Comparison of ENCODE assay signal across 16 cellular contexts in genomic region chr1:35866998-35867397, GRCh38.
"Had no signal": no experiment of that assay in that cellular context is flagged by ENCODE, and none has a peak within 500 bp of the region (broad histone marks: within the 10 kb centered on the region; RNA-seq: fewer than 3 reads in every experiment).

No MANE protein-coding gene starts in this region.

- H3K4me3 ChIP-seq: heart right ventricle, spleen had no signal

- ATAC-seq: activated CD4-positive, alpha-beta T cell treated with anti-CD3 and anti-CD28 coated beads for 36 hours; activated CD8-positive, alpha-beta memory T cell treated with anti-CD3 and anti-CD28 coated beads, Interleukin-2, amount 10 ng/mL, durations not matched to agents 7 days and 5 days; esophagus mucosa; heart right ventricle; natural killer cell treated with Interleukin-12 subunit alpha and Interleukin-12 subunit beta and Interleukin-15 and Interleukin-18, amount 100 ng/mL, for 72 hours; stimulated activated naive B cell treated with anti-CD40 and anti-IgM and Interleukin-4, amounts not matched to agents 10 μg/mL and 1 μg/mL and 100 μg/mL, for 72 hours; WTC11 had no signal

- H3K4me3 Mint-ChIP-seq: activated CD4-positive, alpha-beta memory T cell treated with anti-CD3 and anti-CD28 coated beads for 36 hours; activated CD4-positive, alpha-beta T cell treated with anti-CD3 and anti-CD28 coated beads for 36 hours; activated CD8-positive, alpha-beta memory T cell treated with anti-CD3 and anti-CD28 coated beads, Interleukin-2, amount 10 ng/mL, durations not matched to agents 7 days and 5 days; activated naive CD8-positive, alpha-beta T cell; dendritic cell treated with granulocyte-macrophage colony-stimulating factor and Interleukin-4, amounts not matched to agents 40 ng/mL and 50 ng/mL, for 4 days; natural killer cell treated with Interleukin-12 subunit alpha and Interleukin-12 subunit beta and Interleukin-15 and Interleukin-18, amount 100 ng/mL, for 72 hours; stimulated activated naive B cell treated with anti-CD40 and anti-IgM and Interleukin-4, amounts not matched to agents 10 μg/mL and 1 μg/mL and 100 μg/mL, for 72 hours; T-helper 2 cell treated with Interferon-gamma antibody and Interleukin-4, amounts not matched to agents 5 μg/mL and 100 μg/mL, for 36 hours; WTC11 had no signal

- H3K36me3 ChIP-seq: heart right ventricle, spleen had no signal

- H3K9me3 Mint-ChIP-seq: activated CD4-positive, alpha-beta memory T cell treated with anti-CD3 and anti-CD28 coated beads for 36 hours; dendritic cell treated with granulocyte-macrophage colony-stimulating factor and Interleukin-4, amounts not matched to agents 40 ng/mL and 50 ng/mL, for 4 days; natural killer cell treated with Interleukin-12 subunit alpha and Interleukin-12 subunit beta and Interleukin-15 and Interleukin-18, amount 100 ng/mL, for 72 hours; stimulated activated naive B cell treated with anti-CD40 and anti-IgM and Interleukin-4, amounts not matched to agents 10 μg/mL and 1 μg/mL and 100 μg/mL, for 72 hours; T-helper 2 cell treated with Interferon-gamma antibody and Interleukin-4, amounts not matched to agents 5 μg/mL and 100 μg/mL, for 36 hours; WTC11 had no signal

- H3K27me3 Mint-ChIP-seq: activated CD4-positive, alpha-beta memory T cell treated with anti-CD3 and anti-CD28 coated beads for 36 hours; activated CD4-positive, alpha-beta T cell treated with anti-CD3 and anti-CD28 coated beads for 36 hours; activated CD8-positive, alpha-beta memory T cell treated with anti-CD3 and anti-CD28 coated beads, Interleukin-2, amount 10 ng/mL, durations not matched to agents 7 days and 5 days; activated naive CD8-positive, alpha-beta T cell; dendritic cell treated with granulocyte-macrophage colony-stimulating factor and Interleukin-4, amounts not matched to agents 40 ng/mL and 50 ng/mL, for 4 days; natural killer cell treated with Interleukin-12 subunit alpha and Interleukin-12 subunit beta and Interleukin-15 and Interleukin-18, amount 100 ng/mL, for 72 hours; stimulated activated naive B cell treated with anti-CD40 and anti-IgM and Interleukin-4, amounts not matched to agents 10 μg/mL and 1 μg/mL and 100 μg/mL, for 72 hours had no signal

- H3K27ac Mint-ChIP-seq: activated CD4-positive, alpha-beta memory T cell treated with anti-CD3 and anti-CD28 coated beads for 36 hours; activated CD4-positive, alpha-beta T cell treated with anti-CD3 and anti-CD28 coated beads for 36 hours; activated CD8-positive, alpha-beta memory T cell treated with anti-CD3 and anti-CD28 coated beads, Interleukin-2, amount 10 ng/mL, durations not matched to agents 7 days and 5 days; activated naive CD8-positive, alpha-beta T cell; dendritic cell treated with granulocyte-macrophage colony-stimulating factor and Interleukin-4, amounts not matched to agents 40 ng/mL and 50 ng/mL, for 4 days; natural killer cell treated with Interleukin-12 subunit alpha and Interleukin-12 subunit beta and Interleukin-15 and Interleukin-18, amount 100 ng/mL, for 72 hours; stimulated activated naive B cell treated with anti-CD40 and anti-IgM and Interleukin-4, amounts not matched to agents 10 μg/mL and 1 μg/mL and 100 μg/mL, for 72 hours; T-helper 2 cell treated with Interferon-gamma antibody and Interleukin-4, amounts not matched to agents 5 μg/mL and 100 μg/mL, for 36 hours; WTC11 had no signal

- H3K27ac ChIP-seq: parathyroid adenoma had no signal

- H3K36me3 Mint-ChIP-seq: activated CD4-positive, alpha-beta memory T cell treated with anti-CD3 and anti-CD28 coated beads for 36 hours; activated CD8-positive, alpha-beta memory T cell treated with anti-CD3 and anti-CD28 coated beads, Interleukin-2, amount 10 ng/mL, durations not matched to agents 7 days and 5 days; activated naive CD8-positive, alpha-beta T cell; natural killer cell treated with Interleukin-12 subunit alpha and Interleukin-12 subunit beta and Interleukin-15 and Interleukin-18, amount 100 ng/mL, for 72 hours; stimulated activated naive B cell treated with anti-CD40 and anti-IgM and Interleukin-4, amounts not matched to agents 10 μg/mL and 1 μg/mL and 100 μg/mL, for 72 hours; WTC11 had no signal

- H3K4me1 ChIP-seq: parathyroid adenoma had no signal

- H3K4me1 Mint-ChIP-seq: activated CD4-positive, alpha-beta T cell treated with anti-CD3 and anti-CD28 coated beads for 36 hours; activated CD8-positive, alpha-beta memory T cell treated with anti-CD3 and anti-CD28 coated beads, Interleukin-2, amount 10 ng/mL, durations not matched to agents 7 days and 5 days had no signal

- H3K9me3 ChIP-seq: heart right ventricle, spleen had no signal

- DNase-seq: activated CD4-positive, alpha-beta memory T cell treated with anti-CD3 and anti-CD28 coated beads for 36 hours; activated CD4-positive, alpha-beta T cell treated with anti-CD3 and anti-CD28 coated beads for 36 hours; activated CD8-positive, alpha-beta memory T cell treated with anti-CD3 and anti-CD28 coated beads, Interleukin-2, amount 10 ng/mL, durations not matched to agents 7 days and 5 days; effector CD8-positive, alpha-beta T cell; heart right ventricle; kidney glomerular epithelial cell; mesendoderm; spleen; stimulated activated naive B cell treated with anti-CD40 and anti-IgM and Interleukin-4, amounts not matched to agents 10 μg/mL and 1 μg/mL and 100 μg/mL, for 72 hours had no signal

- H3K27me3 ChIP-seq: heart right ventricle, spleen had no signal
